Comparison of ENCODE assay signal across 21 cellular contexts in genomic region chr5:160905285-160905684, GRCh38. TPM values are rescaled to one million over a fixed set of nuclear protein-coding genes. Genes with fewer than 3 reads are reported as not detected.
A peak's percentile ranks its signal among the peaks of the same experiment; 100 is the strongest.
DNase-seq lines count a peak whose midpoint lies in the region; ATAC-seq, FAIRE-seq and TF ChIP-seq lines count a peak whose summit lies in the region.
"Had no signal": no experiment of that assay in that cellular context is flagged by ENCODE, and none has a peak within 500 bp of the region (broad histone marks: within the 10 kb centered on the region; RNA-seq: fewer than 3 reads in every experiment).

No MANE protein-coding gene starts in this region.

- WGBS in mammary epithelial cell (ENCODE audit: low coverage, missing lambda C conversion rate): 81% methylated on average over 1 of the region's 1 CpG

- POLR2A ChIA-PET in MCF 10A (lab: Yijun Ruan, JAX): interaction anchor here (0.7 to 0.9 kb wide), 3 partner anchors 14 to 68 kb away, joined by 3 to 4 read pairs (median 3); no protein-coding TSS in a partner anchor
- POLR2A ChIA-PET in activated CD4-positive, alpha-beta memory T cell treated with anti-CD3 and anti-CD28 coated beads for 36 hours (lab: Charles Lee): no interaction called here

- no peaks in the 10 kb centered on the region for H3K79me2 ChIP-seq in mammary epithelial cell (ENCODE audit: insufficient read depth, low read length)

- no peak overlapping the region for H3K4me2 ChIP-seq in mammary epithelial cell (ENCODE audit: insufficient read depth, low read depth, low read length)

- H2AFZ ChIP-seq in mammary epithelial cell (ENCODE audit: low read depth, low read length): no peak overlapping the region

- H3K9me3 Mint-ChIP-seq in MCF 10A (ENCODE audit: unreplicated experiment): no peaks in the 10 kb centered on the region
- H3K9me3 Mint-ChIP-seq in stimulated activated naive CD8-positive, alpha-beta T cell treated with anti-CD3 and anti-CD28 coated beads, Interleukin-15, amount 100 ng/mL, for 72 hours: no peaks in the 10 kb centered on the region
- no peaks in the 10 kb centered on the region for H3K9me3 Mint-ChIP-seq in activated CD4-positive, alpha-beta memory T cell treated with anti-CD3 and anti-CD28 coated beads for 36 hours

- no peak overlapping the region for H3K4me3 Mint-ChIP-seq in MCF 10A (ENCODE audit: unreplicated experiment)
- H3K4me3 Mint-ChIP-seq in stimulated activated naive CD8-positive, alpha-beta T cell treated with anti-CD3 and anti-CD28 coated beads, Interleukin-15, amount 100 ng/mL, for 72 hours: no peak overlapping the region
- no peak overlapping the region for H3K4me3 Mint-ChIP-seq in activated CD4-positive, alpha-beta memory T cell treated with anti-CD3 and anti-CD28 coated beads for 36 hours
- H3K4me3 Mint-ChIP-seq: CD4-positive, CD25-positive, alpha-beta regulatory T cell; HFFc6 had no signal

- in situ Hi-C loops in mammary epithelial cell (cut with MboI; ENCODE audit: low sequenced_read_pairs in 2 of 2): no loop called here

- TF ChIP-seq CTCF in mammary epithelial cell (conservative IDR thresholded peaks at IDR 0.05 in 1 of 2, IDR thresholded peaks at IDR 0.05 in 1 of 2; ENCODE audit: extremely low read depth in 1 of 2, insufficient read depth in 1 of 2, low read depth in 1 of 2, low read length in 2 of 2) (no peak), MCF 10A (IDR thresholded peaks at IDR 0.05; ENCODE audit: unreplicated experiment) (no peak), bronchial epithelial cell (IDR thresholded peaks at IDR 0.05; ENCODE audit: insufficient read depth, low read length, severe bottlenecking) (no peak)

- H3K4me3 ChIP-seq in mammary epithelial cell (replicated peaks in 1 of 3; ENCODE audit: insufficient read depth in 1 of 3, low read depth in 2 of 3, low read length in 3 of 3) (no peak overlapping the region), bronchial epithelial cell (ENCODE audit: low read depth, low read length) (no peak overlapping the region)
- H3K4me3 ChIP-seq: SJCRH30 had no signal

- H3K36me3 Mint-ChIP-seq in MCF 10A (ENCODE audit: insufficient read depth, unreplicated experiment): no peaks in the 10 kb centered on the region
- H3K36me3 Mint-ChIP-seq in activated CD4-positive, alpha-beta memory T cell treated with anti-CD3 and anti-CD28 coated beads for 36 hours: no peaks in the 10 kb centered on the region
- H3K36me3 Mint-ChIP-seq: CD4-positive, CD25-positive, alpha-beta regulatory T cell had no signal

- no peaks in the 10 kb centered on the region for H3K27me3 Mint-ChIP-seq in MCF 10A (ENCODE audit: insufficient read depth, unreplicated experiment)
- H3K27me3 Mint-ChIP-seq in stimulated activated naive CD8-positive, alpha-beta T cell treated with anti-CD3 and anti-CD28 coated beads, Interleukin-15, amount 100 ng/mL, for 72 hours: no peaks in the 10 kb centered on the region
- H3K27me3 Mint-ChIP-seq in activated CD4-positive, alpha-beta memory T cell treated with anti-CD3 and anti-CD28 coated beads for 36 hours: peaks cover 1% of the 10 kb centered on the region

- no peak overlapping the region for H3K27ac ChIP-seq in mammary epithelial cell (ENCODE audit: insufficient read depth, low read depth, low read length)
- H3K27ac ChIP-seq: SJCRH30 had no signal

- ATAC-seq in HG03175 (IDR thresholded peaks at IDR 0.05; ENCODE audit: unreplicated experiment): peak; percentile 79
- no peak for ATAC-seq in stimulated activated naive CD8-positive, alpha-beta T cell treated with anti-CD3 and anti-CD28 coated beads, Interleukin-15, amount 100 ng/mL, for 72 hours
- ATAC-seq: PC-3 had no signal

- no peaks in the 10 kb centered on the region for H4K20me1 ChIP-seq in mammary epithelial cell (ENCODE audit: insufficient read depth, low read length)

- H3K4me1 Mint-ChIP-seq in MCF 10A (ENCODE audit: insufficient read depth, unreplicated experiment): no peaks in the 10 kb centered on the region
- H3K4me1 Mint-ChIP-seq in stimulated activated naive CD8-positive, alpha-beta T cell treated with anti-CD3 and anti-CD28 coated beads, Interleukin-15, amount 100 ng/mL, for 72 hours: no peaks in the 10 kb centered on the region
- no peaks in the 10 kb centered on the region for H3K4me1 Mint-ChIP-seq in activated CD4-positive, alpha-beta memory T cell treated with anti-CD3 and anti-CD28 coated beads for 36 hours (ENCODE audit: low read depth)
- H3K4me1 Mint-ChIP-seq: CD4-positive, CD25-positive, alpha-beta regulatory T cell had no signal

- dilution Hi-C loops in mammary epithelial cell (cut with HindIII; ENCODE audit: low sequenced_read_pairs): no loop called here

- BruUV-seq in mammary epithelial cell (replicated peaks; lab: Mats Ljungman, UMichigan) (no TSS peak), MCF 10A (replicated peaks; lab: Mats Ljungman, UMichigan) (no TSS peak)

- H3K36me3 ChIP-seq in mammary epithelial cell (ENCODE audit: insufficient read depth, low read length): no peaks in the 10 kb centered on the region
- H3K36me3 ChIP-seq in bronchial epithelial cell (ENCODE audit: control insufficient read depth, insufficient read depth, low read length): no peaks in the 10 kb centered on the region
- H3K36me3 ChIP-seq: BE2C, SJCRH30 had no signal

- H3K27ac Mint-ChIP-seq in MCF 10A (ENCODE audit: low read depth, unreplicated experiment): no peak overlapping the region
- H3K27ac Mint-ChIP-seq in stimulated activated naive CD8-positive, alpha-beta T cell treated with anti-CD3 and anti-CD28 coated beads, Interleukin-15, amount 100 ng/mL, for 72 hours: no peak overlapping the region
- H3K27ac Mint-ChIP-seq in activated CD4-positive, alpha-beta memory T cell treated with anti-CD3 and anti-CD28 coated beads for 36 hours: no peak overlapping the region
- H3K27ac Mint-ChIP-seq: CD4-positive, CD25-positive, alpha-beta regulatory T cell; HFFc6 had no signal

- no peaks in the 10 kb centered on the region for H3K27me3 ChIP-seq in mammary epithelial cell (ENCODE audit: insufficient read depth, low read length)
- no peaks in the 10 kb centered on the region for H3K27me3 ChIP-seq in bronchial epithelial cell (ENCODE audit: control insufficient read depth, insufficient read depth, low read length)
- H3K27me3 ChIP-seq: BE2C, SJCRH30 had no signal

- FAIRE-seq in bronchial epithelial cell (lab: Jason Lieb, UNC): no peak
- FAIRE-seq: G401.6 had no signal

- no peaks in the 10 kb centered on the region for H3K9me3 ChIP-seq in mammary epithelial cell (replicated peaks; ENCODE audit: insufficient read depth, low read length)
- H3K9me3 ChIP-seq: BE2C, SJCRH30 had no signal

- DNase-seq in mammary epithelial cell (peak; percentile 16), MCF 10A (ENCODE audit: unreplicated experiment) (no peak), bronchial epithelial cell (ENCODE audit: low read depth) (peak; percentile 53), cerebellar cortex (ENCODE audit: low spot score) (no peak), RKO (ENCODE audit: low spot score) (no peak)
- no peak for DNase-seq in stimulated activated naive CD8-positive, alpha-beta T cell treated with anti-CD3 and anti-CD28 coated beads, Interleukin-15, amount 100 ng/mL, for 72 hours
- DNase-seq in activated CD4-positive, alpha-beta memory T cell treated with anti-CD3 and anti-CD28 coated beads for 36 hours: no peak
- DNase-seq: 8988T; BE2C; CD4-positive, CD25-positive, alpha-beta regulatory T cell; COR-L47; H7; HFFc6; MV-4-11; NCI-H2107; NCI-H510A; NCI-H774; PC-3; SJCRH30 had no signal

- intact Hi-C loops in mammary epithelial cell (cut with micrococcal nuclease): no loop called here
- intact Hi-C loops in MCF 10A (cut with micrococcal nuclease): no loop called here
- intact Hi-C loops in activated CD4-positive, alpha-beta memory T cell treated with anti-CD3 and anti-CD28 coated beads for 36 hours (cut with micrococcal nuclease): no loop called here

- CTCF ChIA-PET in mammary epithelial cell (lab: Charles Lee; ENCODE audit: low non-redundant PET): no interaction called here
- CTCF ChIA-PET in MCF 10A (lab: Yijun Ruan, JAX): interaction anchor here (0.6 to 1.4 kb wide), 5 partner anchors 11 to 936 kb away, joined by 3 to 6 read pairs (median 5); no protein-coding TSS in a partner anchor
- CTCF ChIA-PET in activated CD4-positive, alpha-beta memory T cell treated with anti-CD3 and anti-CD28 coated beads for 36 hours (lab: Charles Lee): interaction anchor here (1.2 kb wide), 1 partner anchor 467 kb away, joined by 3 read pairs; no protein-coding TSS in a partner anchor

- H3K4me1 ChIP-seq in mammary epithelial cell (ENCODE audit: insufficient read depth, low read length): no peaks in the 10 kb centered on the region
- H3K4me1 ChIP-seq: BE2C, SJCRH30 had no signal

- no peak overlapping the region for H3K9ac ChIP-seq in mammary epithelial cell (ENCODE audit: insufficient read depth, low read length)

RNA-seq across cellular contexts. Expression of gene ATP10B, which starts 53.3 kb away (rescaled TPM):
- total RNA-seq in mammary epithelial cell (under 1 TPM in 1 of 2 donors, not detected in 1; 0.33 TPM), MCF 10A (2022) (not detected in 2 replicates), bronchial epithelial cell (1.3 and 12.4 TPM in 2 replicates)
- polyA plus RNA-seq in mammary epithelial cell: not detected
- polyA minus RNA-seq in mammary epithelial cell: not detected
- total RNA-seq in activated CD4-positive, alpha-beta memory T cell treated with anti-CD3 and anti-CD28 coated beads for 36 hours: not detected
- total RNA-seq: CD4-positive, CD25-positive, alpha-beta regulatory T cell; HFFc6; PC-3; SJCRH30 had no signal
- polyA plus RNA-seq: CD4-positive, CD25-positive, alpha-beta regulatory T cell had no signal

Comparison
In these comparisons a context has a peak if more than half of its experiments do, and no peak if none do; other contexts are left out.
1. DNase-seq: peak in mammary epithelial cell (single experiment) and bronchial epithelial cell (single experiment); none in MCF 10A (single experiment), stimulated activated naive CD8-positive, alpha-beta T cell treated with anti-CD3 and anti-CD28 coated beads, Interleukin-15, amount 100 ng/mL, for 72 hours (0 of 2), activated CD4-positive, alpha-beta memory T cell treated with anti-CD3 and anti-CD28 coated beads for 36 hours (single experiment), cerebellar cortex (single experiment) and RKO (single experiment).